In the genomic region with DNA sequence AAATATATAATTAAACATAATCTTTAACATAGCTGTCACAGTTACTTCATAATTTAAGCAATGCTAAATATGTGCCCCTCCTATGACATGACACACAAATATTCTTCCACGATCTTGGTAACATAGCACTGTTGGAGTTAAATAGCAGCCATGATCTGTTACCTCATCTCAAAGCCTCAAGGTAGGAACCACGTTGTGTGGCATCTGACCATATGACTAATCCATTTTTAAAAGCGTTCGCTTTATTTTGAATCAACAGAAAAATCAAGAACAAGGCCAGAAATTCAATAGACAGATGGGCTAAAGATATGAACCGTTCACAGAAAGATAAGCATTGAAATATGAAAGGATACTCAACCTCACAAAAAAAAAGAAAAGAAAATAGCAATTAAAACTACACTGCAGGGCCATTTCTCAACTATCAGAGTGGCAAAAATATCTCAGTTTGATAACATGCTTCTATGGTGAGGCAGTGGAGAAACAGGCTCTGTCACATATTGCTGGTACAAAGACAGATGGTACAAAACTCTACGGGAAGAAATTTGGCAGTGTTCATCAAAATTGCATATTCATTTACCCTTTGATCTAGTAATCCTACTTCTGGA, we compare ENCODE assay signal across 21 cellular contexts.
"Had no signal": no experiment of that assay in that cellular context is flagged by ENCODE, and none has a peak within 500 bp of the region (broad histone marks: within the 10 kb centered on the region; RNA-seq: fewer than 3 reads in every experiment).

No MANE protein-coding gene starts in this region.

- ATAC-seq: activated CD4-positive, alpha-beta T cell treated with anti-CD3 and anti-CD28 coated beads for 36 hours; activated CD8-positive, alpha-beta memory T cell treated with anti-CD3 and anti-CD28 coated beads, Interleukin-2, amount 10 ng/mL, durations not matched to agents 7 days and 5 days; activated CD8-positive, alpha-beta T cell treated with anti-CD3 and anti-CD28 coated beads, Interleukin-2, amount 10 ng/mL, durations not matched to agents 7 days and 5 days; activated naive CD8-positive, alpha-beta T cell treated with anti-CD3 and anti-CD28 coated beads, Interleukin-2, amount 50 U/mL, for 24 hours; esophagus mucosa; heart right ventricle; naive thymus-derived CD8-positive, alpha-beta T cell; psoas muscle had no signal

- H3K9ac ChIP-seq: parathyroid adenoma had no signal

- H3K27me3 ChIP-seq: heart right ventricle, sigmoid colon, tibial nerve had no signal

- H3K9me3 ChIP-seq: heart right ventricle, psoas muscle, sigmoid colon, tibial nerve had no signal

- DNase-seq: activated CD4-positive, alpha-beta T cell treated with anti-CD3 and anti-CD28 coated beads for 36 hours; activated CD4-positive, CD25-positive, alpha-beta regulatory T cell; activated CD8-positive, alpha-beta memory T cell treated with anti-CD3 and anti-CD28 coated beads, Interleukin-2, amount 10 ng/mL, durations not matched to agents 7 days and 5 days; activated CD8-positive, alpha-beta T cell treated with anti-CD3 and anti-CD28 coated beads, Interleukin-2, amount 10 ng/mL, durations not matched to agents 7 days and 5 days; activated naive CD8-positive, alpha-beta T cell treated with anti-CD3 and anti-CD28 coated beads, Interleukin-2, amount 50 U/mL, for 24 hours; activated T-cell treated with anti-CD3 and anti-CD28 coated beads, Interleukin-2, amount 50 U/mL, for 48 hours; endodermal cell; foreskin fibroblast; heart right ventricle; midbrain; naive thymus-derived CD8-positive, alpha-beta T cell; nucleus accumbens; psoas muscle; sigmoid colon; stimulated activated CD4-positive, alpha-beta T cell treated with anti-CD3 and anti-CD28 coated beads, Interleukin-15, amount 100 ng/mL, for 24 hours; stimulated activated CD4-positive, alpha-beta T cell treated with anti-CD3 and anti-CD28 coated beads, Interleukin-2, amount 100 ng/mL, for 24 hours; stimulated activated naive CD4-positive, alpha-beta T cell had no signal

- H3K36me3 ChIP-seq: heart right ventricle, sigmoid colon, tibial nerve had no signal

- H2AFZ ChIP-seq: parathyroid adenoma had no signal

- H3K4me2 ChIP-seq: smooth muscle cell had no signal

- H3K79me2 ChIP-seq: parathyroid adenoma had no signal

- H3K4me1 ChIP-seq: heart right ventricle, parathyroid adenoma, psoas muscle, tibial nerve had no signal

- H3K4me3 ChIP-seq: heart right ventricle, psoas muscle, sigmoid colon, smooth muscle cell, tibial nerve had no signal

- H3K27ac ChIP-seq: heart right ventricle, parathyroid adenoma, psoas muscle, sigmoid colon, tibial nerve had no signal
